In genomic region chr19:1105217-1105872, GRCh38 we compare ENCODE assay signal across 8 cellular contexts. TPM values are rescaled to one million over a fixed set of nuclear protein-coding genes. Genes with fewer than 3 reads are reported as not detected.
A peak's percentile ranks its signal among the peaks of the same experiment; 100 is the strongest.
DNase-seq lines count a peak whose midpoint lies in the region; ATAC-seq and TF ChIP-seq lines count a peak whose summit lies in the region.

No MANE protein-coding gene starts in this region.

- H3K4me3 ChIP-seq in ACC112 (ENCODE audit: low read depth, low read length), result peak overlapping the region; percentile 85
- peak overlapping the region; percentile 69 for H3K4me3 ChIP-seq in Jurkat, Clone E6-1 (ENCODE audit: low read length)
- peak overlapping the region; percentile 67 to 70 for H3K4me3 ChIP-seq in cardiac fibroblast (replicated peaks in 1 of 2; ENCODE audit: low read depth in 2 of 2, low read length in 2 of 2)
- peak overlapping the region; percentile 76 to 77 for H3K4me3 ChIP-seq in mucosa of rectum (ENCODE audit: low read length in 2 of 2)

- ATAC-seq in HG02623 (IDR thresholded peaks at IDR 0.05; ENCODE audit: unreplicated experiment) (no peak), GM21526 (IDR thresholded peaks at IDR 0.05; ENCODE audit: low FRiP score, unreplicated experiment) (no peak)

- DNase-seq in Jurkat, Clone E6-1 (ENCODE audit: low read depth, low spot score), result no peak
- DNase-seq in cardiac fibroblast (ENCODE audit: low read depth in 2 of 2), result peak in 1 of 2 donors; percentile 45
- no peak for DNase-seq in NCI-H446 treated with DMSO at 0.1 percent for 48 hours (lab: John Stamatoyannopoulos, UW)
- no peak for DNase-seq in DMS 273 treated with DMSO at 0.1 percent for 48 hours (lab: John Stamatoyannopoulos, UW)

- H3K4me1 ChIP-seq in ACC112 (ENCODE audit: control insufficient read depth, insufficient read depth, low read length, unreplicated experiment), result peaks cover 17% of the 10 kb centered on the region
- H3K4me1 ChIP-seq in mucosa of rectum (ENCODE audit: control insufficient read depth in 2 of 2, insufficient read depth in 2 of 2, low read length in 2 of 2), result peaks cover 24% of the 10 kb centered on the region in 2 donors

- peak overlapping the region; percentile 88; the same call in 1 of the 2 replicates for H3K27ac ChIP-seq in ACC112 (ENCODE audit: low read depth, low read length)
- peak overlapping the region; percentile 99 for H3K27ac ChIP-seq in mucosa of rectum (ENCODE audit: low read depth in 2 of 2, low read length in 2 of 2)

- peak overlapping the region; percentile 70 to 90 for H3K9ac ChIP-seq in mucosa of rectum (ENCODE audit: low read depth in 1 of 2, low read length in 2 of 2)

- no peaks in the 10 kb centered on the region for H3K9me3 ChIP-seq in mucosa of rectum (ENCODE audit: control insufficient read depth in 2 of 2, low read length in 2 of 2)

- H2AFZ ChIP-seq in ACC112 (ENCODE audit: low read length, unreplicated experiment), result no peak overlapping the region

- H3K79me2 ChIP-seq in ACC112 (ENCODE audit: control insufficient read depth, insufficient read depth, low read length, unreplicated experiment), result peaks cover 3% of the 10 kb centered on the region

- H3K27me3 ChIP-seq in ACC112 (ENCODE audit: insufficient read depth, low read length) (no peaks in the 10 kb centered on the region), mucosa of rectum (ENCODE audit: control insufficient read depth in 2 of 2, insufficient read depth in 2 of 2, low read length in 2 of 2) (no peaks in the 10 kb centered on the region)

- no peak for TF ChIP-seq CTCF in cardiac fibroblast (IDR thresholded peaks at IDR 0.05; ENCODE audit: low read depth, low read length)

- peaks cover 2% of the 10 kb centered on the region; the same call in 1 of the 2 replicates for H3K36me3 ChIP-seq in ACC112 (ENCODE audit: insufficient read depth, low read length)
- peaks cover 0 to 7% of the 10 kb centered on the region in 2 donors for H3K36me3 ChIP-seq in mucosa of rectum (ENCODE audit: control insufficient read depth in 2 of 2, insufficient read depth in 2 of 2, low read length in 2 of 2)

RNA-seq across cellular contexts. Expression of gene GPX4, which starts 1.6 kb away (rescaled TPM):
- 394 TPM for polyA plus RNA-seq in Jurkat, Clone E6-1 (2012; ENCODE audit: insufficient read depth, insufficient read length)

RNA-seq across cellular contexts. Expression of gene POLR2E, which starts 10.2 kb away (rescaled TPM):
- 159 TPM for polyA plus RNA-seq in Jurkat, Clone E6-1 (2012; ENCODE audit: insufficient read depth, insufficient read length)

RNA-seq across cellular contexts. Expression of gene ARHGAP45, which starts 38.4 kb away (rescaled TPM):
- 81.3 TPM for polyA plus RNA-seq in Jurkat, Clone E6-1 (2012; ENCODE audit: insufficient read depth, insufficient read length)
